Comparison of ENCODE assay signal across 25 cellular contexts in the genomic region with DNA sequence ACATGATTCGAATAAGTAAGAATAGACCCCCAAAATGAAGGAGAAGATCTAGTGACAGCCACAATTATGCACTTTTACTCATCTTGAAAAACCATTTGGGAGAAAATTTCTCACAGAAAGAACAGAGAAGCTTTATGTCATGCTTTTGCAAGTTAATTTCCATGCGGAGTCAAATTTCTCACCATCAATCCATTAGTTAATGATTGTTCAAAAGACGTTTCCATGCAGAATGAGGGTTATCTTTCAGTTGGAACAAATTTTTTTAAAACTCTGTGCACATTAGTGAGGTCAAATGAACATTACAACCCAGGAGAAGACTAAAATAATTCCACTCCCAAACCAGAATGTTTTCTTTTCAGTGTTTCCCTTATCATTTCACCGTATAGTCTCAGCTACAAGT.
"Had no signal": no experiment of that assay in that cellular context is flagged by ENCODE, and none has a peak within 500 bp of the region (broad histone marks: within the 10 kb centered on the region; RNA-seq: fewer than 3 reads in every experiment).

No MANE protein-coding gene starts in this region.

- H3K27ac Mint-ChIP-seq: activated naive CD4-positive, alpha-beta T cell treated with anti-CD3 and anti-CD28 coated beads, Interleukin-2, amount 10 ng/mL, durations not matched to agents 7 days and 5 days; activated naive CD8-positive, alpha-beta T cell treated with anti-CD3 and anti-CD28 coated beads, Interleukin-2, amount 10 ng/mL, durations not matched to agents 7 days and 5 days; endodermal cell; natural killer cell; stimulated activated naive B cell treated with anti-CD40 and anti-IgM and Interleukin-4, amounts not matched to agents 10 μg/mL and 1 μg/mL and 100 μg/mL, for 72 hours had no signal

- H3K4me3 Mint-ChIP-seq: activated naive CD4-positive, alpha-beta T cell treated with anti-CD3 and anti-CD28 coated beads, Interleukin-2, amount 10 ng/mL, durations not matched to agents 7 days and 5 days; activated naive CD8-positive, alpha-beta T cell treated with anti-CD3 and anti-CD28 coated beads, Interleukin-2, amount 10 ng/mL, durations not matched to agents 7 days and 5 days; endodermal cell; natural killer cell; stimulated activated naive B cell treated with anti-CD40 and anti-IgM and Interleukin-4, amounts not matched to agents 10 μg/mL and 1 μg/mL and 100 μg/mL, for 72 hours had no signal

- H3K4me1 Mint-ChIP-seq: endodermal cell had no signal

- H3K27ac ChIP-seq: ascending aorta, brain microvascular endothelial cell, esophagus muscularis mucosa, foreskin keratinocyte, heart right ventricle, left lung, lower lobe of right lung, stomach, VCaP had no signal

- H3K36me3 Mint-ChIP-seq: activated naive CD4-positive, alpha-beta T cell treated with anti-CD3 and anti-CD28 coated beads, Interleukin-2, amount 10 ng/mL, durations not matched to agents 7 days and 5 days; activated naive CD8-positive, alpha-beta T cell treated with anti-CD3 and anti-CD28 coated beads, Interleukin-2, amount 10 ng/mL, durations not matched to agents 7 days and 5 days; natural killer cell; stimulated activated naive B cell treated with anti-CD40 and anti-IgM and Interleukin-4, amounts not matched to agents 10 μg/mL and 1 μg/mL and 100 μg/mL, for 72 hours had no signal

- H3K4me3 ChIP-seq: esophagus muscularis mucosa, heart right ventricle, left lung, lower lobe of right lung, sigmoid colon, smooth muscle cell, stomach, tibial artery had no signal

- H3K9me3 Mint-ChIP-seq: activated naive CD4-positive, alpha-beta T cell treated with anti-CD3 and anti-CD28 coated beads, Interleukin-2, amount 10 ng/mL, durations not matched to agents 7 days and 5 days; natural killer cell; stimulated activated naive B cell treated with anti-CD40 and anti-IgM and Interleukin-4, amounts not matched to agents 10 μg/mL and 1 μg/mL and 100 μg/mL, for 72 hours had no signal

- DNase-seq: activated CD4-positive, alpha-beta T cell treated with anti-CD3 and anti-CD28 coated beads for 48 hours; activated CD4-positive, alpha-beta T cell treated with anti-CD3 and anti-CD28 coated beads, Interleukin-2, amount 50 U/mL, for 48 hours; activated CD8-positive, alpha-beta memory T cell treated with anti-CD3 and anti-CD28 coated beads for 24 hours; activated gamma-delta T cell; activated naive CD4-positive, alpha-beta T cell treated with anti-CD3 and anti-CD28 coated beads, Interleukin-2, amount 10 ng/mL, durations not matched to agents 7 days and 5 days; activated naive CD8-positive, alpha-beta T cell treated with anti-CD3 and anti-CD28 coated beads, Interleukin-2, amount 10 ng/mL, durations not matched to agents 7 days and 5 days; brain microvascular endothelial cell; cortex of kidney; endodermal cell; foreskin keratinocyte; heart right ventricle; kidney glomerular epithelial cell; left lung; lower lobe of right lung; mesendoderm; natural killer cell; sigmoid colon; stimulated activated CD4-positive, alpha-beta T cell treated with anti-CD3 and anti-CD28 coated beads, Interleukin-1b, Interleukin-23, amount 100 ng/mL, for 48 hours; stimulated activated naive B cell treated with anti-CD40 and anti-IgM and Interleukin-4, amounts not matched to agents 10 μg/mL and 1 μg/mL and 100 μg/mL, for 72 hours; stomach; tibial artery had no signal

- H3K27me3 Mint-ChIP-seq: stimulated activated naive B cell treated with anti-CD40 and anti-IgM and Interleukin-4, amounts not matched to agents 10 μg/mL and 1 μg/mL and 100 μg/mL, for 72 hours had no signal
